In the genomic region with DNA sequence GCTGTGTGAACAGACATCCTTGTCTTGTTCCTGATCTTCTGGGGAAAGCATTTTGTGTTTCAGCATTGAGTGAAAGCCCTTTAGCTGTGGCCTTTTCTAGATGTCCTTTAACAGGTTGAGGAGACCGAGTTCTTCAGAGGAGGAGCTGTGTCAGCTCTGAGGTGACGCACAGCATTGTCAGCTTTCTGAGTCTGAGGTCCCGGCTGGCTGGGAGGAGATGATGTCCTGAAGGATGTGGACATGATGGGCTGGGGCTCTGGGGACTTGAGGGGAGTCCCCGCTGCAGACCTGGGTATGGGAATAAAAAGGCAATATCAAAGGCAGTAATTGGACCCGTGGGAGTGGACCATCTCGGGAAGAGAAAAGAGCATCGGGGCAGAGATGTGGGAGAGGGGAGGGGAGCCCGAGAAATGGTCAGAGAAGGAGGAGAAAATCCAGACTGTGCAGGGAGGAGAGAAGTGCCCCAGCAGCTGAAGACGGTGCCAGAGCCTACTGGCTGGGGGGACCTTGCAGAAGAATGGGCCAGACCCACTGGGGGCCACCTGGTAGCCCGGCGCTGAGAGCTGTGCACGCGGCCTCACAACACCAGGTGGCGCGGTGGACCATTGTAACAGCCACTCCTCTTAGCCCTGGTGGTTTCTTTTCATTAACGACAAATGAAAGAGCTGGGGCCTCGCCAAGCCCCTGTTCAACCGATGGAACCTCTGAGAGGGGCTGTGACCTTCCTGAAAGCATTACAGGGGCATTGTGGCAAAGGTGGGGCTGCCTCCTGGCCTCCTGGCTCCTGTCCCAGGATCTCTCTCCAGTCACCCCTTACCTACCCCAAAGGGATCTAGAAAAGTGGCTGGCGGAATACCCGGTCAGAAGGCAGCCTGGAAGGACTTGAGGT, we compare ENCODE assay signal across 8 cellular contexts.
DNase-seq lines count a peak whose midpoint lies in the region; ATAC-seq and TF ChIP-seq lines count a peak whose summit lies in the region.

No MANE protein-coding gene starts in this region.

- DNase-seq in GM06990 (ENCODE audit: extremely low read depth, insufficient read length) (peak; percentile 77), NCI-H345 (lab: John Stamatoyannopoulos, UW) (peak; percentile 65), caudate nucleus (lab: John Stamatoyannopoulos, UW) (peak in 56 of 61 donors; percentile 13 to 79 (median 46)), kidney tubule cell (ENCODE audit: low spot score) (peak; percentile 60)
- peak; percentile 63 for DNase-seq in activated CD4-positive, CD25-positive, alpha-beta regulatory T cell treated with anti-CD3 and anti-CD28 coated beads, Interleukin-2, amount 50 U/mL, for 16 hours (ENCODE audit: low read depth, low spot score)
- peak; percentile 76 for DNase-seq in stimulated activated CD4-positive, alpha-beta T cell treated with anti-CD3 and anti-CD28 coated beads, Interleukin-1b, Interleukin-23, amount 100 ng/mL, for 48 hours

- TF ChIP-seq CTCF in GM06990 (IDR thresholded peaks at IDR 0.05; ENCODE audit: insufficient read depth, low read length, poor library complexity, severe bottlenecking), result peak; percentile 89

- H3K4me3 ChIP-seq in GM06990 (replicated peaks; ENCODE audit: low read depth, low read length), result no peak overlapping the region

- H3K36me3 ChIP-seq in GM06990 (ENCODE audit: control insufficient read depth, insufficient read depth, low read length), result no peaks in the 10 kb centered on the region

- H3K27me3 ChIP-seq in GM06990 (replicated peaks; ENCODE audit: control insufficient read depth, insufficient read depth, low read length), result no peaks in the 10 kb centered on the region

- ATAC-seq in HG03095 (IDR thresholded peaks at IDR 0.05; ENCODE audit: unreplicated experiment) (peak; percentile 60), GM21717 (IDR thresholded peaks at IDR 0.05; ENCODE audit: unreplicated experiment) (no peak)

- H3K27ac ChIP-seq in caudate nucleus (ENCODE audit: low read depth, low read length), result no peak overlapping the region
